In the genomic region with DNA sequence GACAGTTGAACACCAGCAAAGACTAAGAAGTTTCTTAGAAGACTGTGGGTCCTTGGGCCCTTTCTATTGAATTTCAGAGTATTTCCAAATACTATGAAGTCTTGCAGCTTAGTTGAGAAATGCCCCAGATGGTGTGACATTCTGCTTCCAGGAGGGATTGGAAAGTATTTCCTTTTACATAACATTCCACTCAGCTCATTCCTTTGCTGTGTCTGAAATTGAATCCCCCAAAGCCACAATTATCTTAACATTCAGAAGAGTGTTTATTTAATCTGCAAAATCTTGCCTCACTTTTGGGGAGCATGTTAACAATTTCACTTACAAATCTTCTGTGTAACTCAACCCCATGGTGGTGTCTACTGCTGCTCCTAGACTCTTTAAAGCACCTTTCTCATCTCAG, we compare ENCODE assay signal across 29 cellular contexts.
A peak's percentile ranks its signal among the peaks of the same experiment; 100 is the strongest.
DNase-seq lines count a peak whose midpoint lies in the region; ATAC-seq and TF ChIP-seq lines count a peak whose summit lies in the region.
"Had no signal": no experiment of that assay in that cellular context is flagged by ENCODE, and none has a peak within 500 bp of the region (broad histone marks: within the 10 kb centered on the region; RNA-seq: fewer than 3 reads in every experiment).

No MANE protein-coding gene starts in this region.

- H3K36me3 Mint-ChIP-seq in activated naive CD4-positive, alpha-beta T cell treated with anti-CD3 and anti-CD28 coated beads for 36 hours (ENCODE audit: low read depth) = peaks cover 12% of the 10 kb centered on the region

- H3K4me1 ChIP-seq in smooth muscle cell (ENCODE audit: low read depth) = peaks cover 3% of the 10 kb centered on the region
- H3K4me1 ChIP-seq: gastrocnemius medialis, right lobe of liver, tibial artery had no signal

- no peak overlapping the region for H3K9ac ChIP-seq in smooth muscle cell (ENCODE audit: low read depth)

- intact Hi-C loops in activated naive CD4-positive, alpha-beta T cell treated with anti-CD3 and anti-CD28 coated beads for 36 hours (cut with micrococcal nuclease) = no loop called here

- no peaks in the 10 kb centered on the region for H3K27me3 ChIP-seq in smooth muscle cell (ENCODE audit: low read depth)
- H3K27me3 ChIP-seq: gastrocnemius medialis, right lobe of liver, tibial artery had no signal

- H4K20me1 ChIP-seq in smooth muscle cell (ENCODE audit: low read depth) = no peaks in the 10 kb centered on the region

- H3K4me2 ChIP-seq in smooth muscle cell = peak overlapping the region; percentile 27

- H3K9me3 Mint-ChIP-seq in activated naive CD4-positive, alpha-beta T cell treated with anti-CD3 and anti-CD28 coated beads for 36 hours = peaks cover 9% of the 10 kb centered on the region

- no peak overlapping the region for H2AFZ ChIP-seq in smooth muscle cell (ENCODE audit: low read depth)

- H3K4me3 Mint-ChIP-seq in activated naive CD4-positive, alpha-beta T cell treated with anti-CD3 and anti-CD28 coated beads for 36 hours = no peak overlapping the region
- H3K4me3 Mint-ChIP-seq: activated B cell treated with CpG ODN at 0.5 μM for 24 hours; activated CD4-positive, alpha-beta T cell treated with anti-CD3 and anti-CD28 coated beads, Interleukin-2, amount 10 ng/mL, durations not matched to agents 7 days and 5 days; activated naive CD8-positive, alpha-beta T cell; dendritic cell treated with granulocyte-macrophage colony-stimulating factor and Interleukin-4, amounts not matched to agents 40 ng/mL and 50 ng/mL, for 4 days; memory B cell had no signal

- TF ChIP-seq CTCF in choroid plexus epithelial cell (conservative IDR thresholded peaks at IDR 0.05; ENCODE audit: low read depth, low read length) (no peak), smooth muscle cell (IDR thresholded peaks at IDR 0.05; ENCODE audit: borderline replicate concordance, insufficient read depth, poor library complexity, severe bottlenecking) (no peak)

- H3K27me3 Mint-ChIP-seq in activated naive CD4-positive, alpha-beta T cell treated with anti-CD3 and anti-CD28 coated beads for 36 hours (ENCODE audit: low read depth) = no peaks in the 10 kb centered on the region
- H3K27me3 Mint-ChIP-seq: activated B cell treated with CpG ODN at 0.5 μM for 24 hours; activated CD4-positive, alpha-beta T cell treated with anti-CD3 and anti-CD28 coated beads, Interleukin-2, amount 10 ng/mL, durations not matched to agents 7 days and 5 days; activated naive CD8-positive, alpha-beta T cell; dendritic cell treated with granulocyte-macrophage colony-stimulating factor and Interleukin-4, amounts not matched to agents 40 ng/mL and 50 ng/mL, for 4 days; memory B cell had no signal

- H3K27ac Mint-ChIP-seq in activated naive CD4-positive, alpha-beta T cell treated with anti-CD3 and anti-CD28 coated beads for 36 hours = no peak overlapping the region
- H3K27ac Mint-ChIP-seq: activated B cell treated with CpG ODN at 0.5 μM for 24 hours; activated CD4-positive, alpha-beta T cell treated with anti-CD3 and anti-CD28 coated beads, Interleukin-2, amount 10 ng/mL, durations not matched to agents 7 days and 5 days; activated naive CD8-positive, alpha-beta T cell; dendritic cell treated with granulocyte-macrophage colony-stimulating factor and Interleukin-4, amounts not matched to agents 40 ng/mL and 50 ng/mL, for 4 days; memory B cell had no signal

- H3K9me3 ChIP-seq in smooth muscle cell (replicated peaks; ENCODE audit: low read depth) = no peaks in the 10 kb centered on the region
- H3K9me3 ChIP-seq: gastrocnemius medialis, right lobe of liver, tibial artery had no signal

- H3K4me1 Mint-ChIP-seq in activated naive CD4-positive, alpha-beta T cell treated with anti-CD3 and anti-CD28 coated beads for 36 hours (ENCODE audit: low read depth) = no peaks in the 10 kb centered on the region
- H3K4me1 Mint-ChIP-seq: activated B cell treated with CpG ODN at 0.5 μM for 24 hours; activated CD4-positive, alpha-beta T cell treated with anti-CD3 and anti-CD28 coated beads, Interleukin-2, amount 10 ng/mL, durations not matched to agents 7 days and 5 days; memory B cell had no signal

- no peak overlapping the region for H3K4me3 ChIP-seq in choroid plexus epithelial cell (ENCODE audit: low read depth, low read length)
- H3K4me3 ChIP-seq in smooth muscle cell = no peak overlapping the region
- H3K4me3 ChIP-seq: gastrocnemius medialis, right lobe of liver, tibial artery had no signal

- H3K27ac ChIP-seq in smooth muscle cell (ENCODE audit: low read depth) = peak overlapping the region; percentile 63
- H3K27ac ChIP-seq: gastrocnemius medialis, right lobe of liver, tibial artery had no signal

- no peak for ATAC-seq in HG03457 (IDR thresholded peaks at IDR 0.05; ENCODE audit: unreplicated experiment)
- ATAC-seq: HepG2, left colon, right lobe of liver had no signal

- no peaks in the 10 kb centered on the region for H3K36me3 ChIP-seq in smooth muscle cell (ENCODE audit: low read depth)
- H3K36me3 ChIP-seq: gastrocnemius medialis, right lobe of liver, tibial artery had no signal

- CTCF ChIA-PET in activated naive CD4-positive, alpha-beta T cell treated with anti-CD3 and anti-CD28 coated beads for 36 hours (lab: Charles Lee) = no interaction called here

- no peaks in the 10 kb centered on the region for H3K79me2 ChIP-seq in smooth muscle cell (ENCODE audit: low read depth)

- DNase-seq in NCI-H226 = peak; percentile 16
- DNase-seq in choroid plexus epithelial cell (ENCODE audit: low read depth) = peak; percentile 33
- DNase-seq in iris pigment epithelial cell (ENCODE audit: low read depth) = peak; percentile 32
- DNase-seq in smooth muscle cell (lab: John Stamatoyannopoulos, UW; ENCODE audit: unreplicated experiment) = no peak
- no peak for DNase-seq in activated naive CD4-positive, alpha-beta T cell treated with anti-CD3 and anti-CD28 coated beads for 36 hours
- no peak for DNase-seq in OCI-M2 (lab: John Stamatoyannopoulos, UW; ENCODE audit: unreplicated experiment)
- DNase-seq: activated B cell treated with CpG ODN at 0.5 μM for 24 hours; activated CD4-positive, alpha-beta T cell treated with anti-CD3 and anti-CD28 coated beads, Interleukin-2, amount 10 ng/mL, durations not matched to agents 7 days and 5 days; activated effector memory CD4-positive, alpha-beta T cell treated with Interleukin-2 at 50 U/mL for 16 hours; aorta; C1 segment of cervical spinal cord; central memory CD4-positive, alpha-beta T cell; COR-L47; DMS53; erythroblast; gastrocnemius medialis; hippocampal formation; left colon; NCI-H446 treated with DMSO at 0.1 percent for 48 hours; NCI-H82; right lobe of liver; stimulated activated CD4-positive, alpha-beta T cell treated with anti-CD3 and anti-CD28 coated beads, Interleukin-4, amount 100 ng/mL, for 24 hours; T-helper 1 cell; tibial artery had no signal

- H3F3A ChIP-seq in smooth muscle cell (ENCODE audit: low read depth) = no peaks in the 10 kb centered on the region

Comparison
In these comparisons a context has a peak if more than half of its experiments do, and no peak if none do; other contexts are left out.
1. DNase-seq: peak in NCI-H226 (single experiment), choroid plexus epithelial cell (single experiment) and iris pigment epithelial cell (single experiment); none in smooth muscle cell (single experiment), activated naive CD4-positive, alpha-beta T cell treated with anti-CD3 and anti-CD28 coated beads for 36 hours (single experiment) and OCI-M2 (single experiment).